In genomic region chr16:57283214-57283955, GRCh38 we compare ENCODE assay signal across 9 cellular contexts. TPM values are rescaled to one million over a fixed set of nuclear protein-coding genes. Genes with fewer than 3 reads are reported as not detected.
DNase-seq lines count a peak whose midpoint lies in the region; ATAC-seq, FAIRE-seq and TF ChIP-seq lines count a peak whose summit lies in the region.
"Had no signal": no experiment of that assay in that cellular context is flagged by ENCODE, and none has a peak within 500 bp of the region (broad histone marks: within the 10 kb centered on the region; RNA-seq: fewer than 3 reads in every experiment).

No MANE protein-coding gene starts in this region.

- no peaks in the 10 kb centered on the region for H3K9me3 Mint-ChIP-seq in astrocyte (ENCODE audit: unreplicated experiment)
- no peaks in the 10 kb centered on the region for H3K9me3 Mint-ChIP-seq in stimulated activated effector memory CD8-positive, alpha-beta T cell treated with anti-CD3 and anti-CD28 coated beads, Interleukin-12 subunit alpha, Interleukin-12 subunit beta, amount 100 ng/mL, for 72 hours

- H4K20me1 ChIP-seq in astrocyte (ENCODE audit: insufficient read depth, low read length) = no peaks in the 10 kb centered on the region

- H3K4me3 ChIP-seq in HUES64 (ENCODE audit: low read length) (peak overlapping the region; percentile 74), astrocyte (ENCODE audit: insufficient read depth, low read depth, low read length) (no peak overlapping the region)

- no peaks in the 10 kb centered on the region for H3K36me3 Mint-ChIP-seq in astrocyte (ENCODE audit: low read depth, unreplicated experiment)
- no peaks in the 10 kb centered on the region for H3K36me3 Mint-ChIP-seq in stimulated activated effector memory CD8-positive, alpha-beta T cell treated with anti-CD3 and anti-CD28 coated beads, Interleukin-12 subunit alpha, Interleukin-12 subunit beta, amount 100 ng/mL, for 72 hours

- H3K27ac Mint-ChIP-seq in astrocyte (ENCODE audit: unreplicated experiment) = no peak overlapping the region
- no peak overlapping the region for H3K27ac Mint-ChIP-seq in stimulated activated effector memory CD8-positive, alpha-beta T cell treated with anti-CD3 and anti-CD28 coated beads, Interleukin-12 subunit alpha, Interleukin-12 subunit beta, amount 100 ng/mL, for 72 hours

- no peak for FAIRE-seq in astrocyte (lab: Jason Lieb, UNC)

- H3K4me2 ChIP-seq in astrocyte (ENCODE audit: low read length) = no peak overlapping the region

- H3K4me3 Mint-ChIP-seq in astrocyte (ENCODE audit: unreplicated experiment) = peak overlapping the region; percentile 67
- peak overlapping the region; percentile 65 for H3K4me3 Mint-ChIP-seq in stimulated activated effector memory CD8-positive, alpha-beta T cell treated with anti-CD3 and anti-CD28 coated beads, Interleukin-12 subunit alpha, Interleukin-12 subunit beta, amount 100 ng/mL, for 72 hours

- TF ChIP-seq CTCF in astrocyte (IDR thresholded peaks at IDR 0.05; ENCODE audit: insufficient read depth, low read depth, low read length) = no peak

- peaks cover 44% of the 10 kb centered on the region for H3K27me3 Mint-ChIP-seq in astrocyte (ENCODE audit: low read depth, unreplicated experiment)

- intact Hi-C loops in left colon (cut with DNase I, micrococcal nuclease) = no loop called here

- WGBS in HUES64 = 77% methylated on average over 24 of the region's 24 CpGs

- H3K4me1 Mint-ChIP-seq in astrocyte (ENCODE audit: low read depth, unreplicated experiment) = peaks cover 4% of the 10 kb centered on the region
- H3K4me1 Mint-ChIP-seq in stimulated activated effector memory CD8-positive, alpha-beta T cell treated with anti-CD3 and anti-CD28 coated beads, Interleukin-12 subunit alpha, Interleukin-12 subunit beta, amount 100 ng/mL, for 72 hours = peaks cover 6% of the 10 kb centered on the region

- H3K27me3 ChIP-seq in HUES64 (ENCODE audit: insufficient read depth, low read length) (peaks cover 38% of the 10 kb centered on the region), astrocyte (ENCODE audit: insufficient read depth, low read length) (peaks cover 45% of the 10 kb centered on the region)

- peak; percentile 61 for ATAC-seq in left colon
- ATAC-seq in stimulated activated effector memory CD8-positive, alpha-beta T cell treated with anti-CD3 and anti-CD28 coated beads, Interleukin-12 subunit alpha, Interleukin-12 subunit beta, amount 100 ng/mL, for 72 hours = no peak
- ATAC-seq in HG02798 (IDR thresholded peaks at IDR 0.05; ENCODE audit: poor library complexity, unreplicated experiment) = no peak

- H3K4me1 ChIP-seq in HUES64 (ENCODE audit: insufficient read depth, low read length) (no peaks in the 10 kb centered on the region), astrocyte (ENCODE audit: insufficient read depth, low read length) (peaks cover 4% of the 10 kb centered on the region)

- no peak for DNase-seq in astrocyte (ENCODE audit: low read depth)
- no peak for DNase-seq in left colon
- DNase-seq in stimulated activated effector memory CD8-positive, alpha-beta T cell treated with anti-CD3 and anti-CD28 coated beads, Interleukin-12 subunit alpha, Interleukin-12 subunit beta, amount 100 ng/mL, for 72 hours (ENCODE audit: low spot score in 2 of 2) = no peak
- no peak for DNase-seq in activated gamma-delta T cell treated with Interleukin-2 at 50 U/mL for 16 hours
- no peak for DNase-seq in OCI-M2 (lab: John Stamatoyannopoulos, UW; ENCODE audit: unreplicated experiment)
- DNase-seq in HPDE6-E6E7 (ENCODE audit: extremely low spot score) = no peak
- DNase-seq: NCI-H1048 had no signal

- H3K9me3 ChIP-seq in HUES64 (ENCODE audit: insufficient read depth, low read depth, low read length) = no peaks in the 10 kb centered on the region
- no peaks in the 10 kb centered on the region for H3K9me3 ChIP-seq in astrocyte (ENCODE audit: insufficient read depth, low read depth, low read length)

- H3K36me3 ChIP-seq in HUES64 (ENCODE audit: insufficient read depth, low read length) (no peaks in the 10 kb centered on the region), astrocyte (ENCODE audit: insufficient read depth, low read length) (no peaks in the 10 kb centered on the region)

- H3K27ac ChIP-seq in HUES64 (ENCODE audit: low read depth, low read length) = no peak overlapping the region
- H3K27ac ChIP-seq in astrocyte (ENCODE audit: low read depth, low read length) = no peak overlapping the region

- no peak overlapping the region for H2AFZ ChIP-seq in astrocyte (ENCODE audit: low read depth, low read length)

- H3K9ac ChIP-seq in HUES64 (ENCODE audit: low read depth, low read length) (no peak overlapping the region), astrocyte (ENCODE audit: low read length) (no peak overlapping the region)

- no peaks in the 10 kb centered on the region for H3K79me2 ChIP-seq in astrocyte (ENCODE audit: insufficient read depth, low read length)

RNA-seq across cellular contexts. Expression of gene PLLP, which starts 1.1 kb away (rescaled TPM):
- polyA plus RNA-seq in HUES64 (2013, experiment 1 of 2) = 2.7 TPM
- polyA plus RNA-seq in HUES64 (2013, experiment 2 of 2) = 4.2 TPM
- total RNA-seq in astrocyte = 0.14 and 0.93 TPM in 2 replicates
- total RNA-seq in left colon = 10 to 100 TPM; 15.8 to 18.1 TPM

RNA-seq across cellular contexts. Expression of gene ARL2BP, which starts 38.3 kb away (rescaled TPM):
- 26.6 TPM for polyA plus RNA-seq in HUES64 (2013, experiment 1 of 2)
- polyA plus RNA-seq in HUES64 (2013, experiment 2 of 2) = 30.3 TPM
- 70.9 and 71.1 TPM in 2 replicates for total RNA-seq in astrocyte
- 10 to 100 TPM; 32.3 to 35.3 TPM for total RNA-seq in left colon
